In genomic region chr5:142699105-142699720, GRCh38 we compare ENCODE assay signal across 7 cellular contexts. TPM values are rescaled to one million over a fixed set of nuclear protein-coding genes. Genes with fewer than 3 reads are reported as not detected.
A peak's percentile ranks its signal among the peaks of the same experiment; 100 is the strongest.
DNase-seq lines count a peak whose midpoint lies in the region; ATAC-seq and TF ChIP-seq lines count a peak whose summit lies in the region.

No MANE protein-coding gene starts in this region.

- H3K27me3 ChIP-seq in left lung = no peaks in the 10 kb centered on the region

- DNase-seq in NCI-H510A (lab: John Stamatoyannopoulos, UW) (peak; percentile 38), choroid plexus epithelial cell (ENCODE audit: low read depth) (peak; percentile 93), left lung (peak; percentile 84 to 89)
- DNase-seq in activated CD4-positive, alpha-beta T cell treated with anti-CD3 and anti-CD28 coated beads for 24 hours (ENCODE audit: low read depth in 2 of 2) = peak; percentile 68 to 78
- DNase-seq in stimulated activated CD4-positive, alpha-beta T cell treated with anti-CD3 and anti-CD28 coated beads, Interleukin-4, amount 100 ng/mL, for 1 hour = peak; percentile 76

- intact Hi-C loops in left lung (cut with DNase I) = loop anchor here in 1 of 2 donors (5.0 kb wide), 2 partner anchors 42 to 87 kb away; no protein-coding TSS in a partner anchor

- peak; percentile 99 for TF ChIP-seq CTCF in choroid plexus epithelial cell (conservative IDR thresholded peaks at IDR 0.05; ENCODE audit: low read depth, low read length)
- TF ChIP-seq CTCF in left lung (IDR thresholded peaks at IDR 0.05) = peak; percentile 95 to 96

- H3K27ac ChIP-seq in left lung = no peak overlapping the region

- H3K9me3 ChIP-seq in left lung = no peaks in the 10 kb centered on the region

- peaks cover 14 to 18% of the 10 kb centered on the region in 2 donors for H3K4me1 ChIP-seq in left lung

- ATAC-seq in GM18502 (IDR thresholded peaks at IDR 0.05; ENCODE audit: poor library complexity, unreplicated experiment) (peak; percentile 73), HG03108 (IDR thresholded peaks at IDR 0.05; ENCODE audit: unreplicated experiment) (peak; percentile 54), left lung (peak; percentile 99)

- no peaks in the 10 kb centered on the region for H3K36me3 ChIP-seq in left lung

- H3K4me3 ChIP-seq in choroid plexus epithelial cell (ENCODE audit: low read depth, low read length) = no peak overlapping the region
- no peak overlapping the region for H3K4me3 ChIP-seq in left lung

RNA-seq across cellular contexts. Expression of gene FGF1, which starts 13.3 kb away (rescaled TPM):
- total RNA-seq in left lung = 1 to 10 TPM in 1 of 2 donors, under 1 TPM in 1; 0.41 to 1.2 TPM

Comparison
In these comparisons a context has a peak if more than half of its experiments do, and no peak if none do; other contexts are left out.
1. DNase-seq: peak in every context shown above with its lines; median percentile 93 in choroid plexus epithelial cell; 86 in left lung; 76 in stimulated activated CD4-positive, alpha-beta T cell treated with anti-CD3 and anti-CD28 coated beads, Interleukin-4, amount 100 ng/mL, for 1 hour; 73 in activated CD4-positive, alpha-beta T cell treated with anti-CD3 and anti-CD28 coated beads for 24 hours; 38 in NCI-H510A.